Comparison of ENCODE assay signal across 8 cellular contexts in genomic region chr20:35953411-35954199, GRCh38. TPM values are rescaled to one million over a fixed set of nuclear protein-coding genes. Genes with fewer than 3 reads are reported as not detected.
DNase-seq lines count a peak whose midpoint lies in the region; ATAC-seq and TF ChIP-seq lines count a peak whose summit lies in the region.

No MANE protein-coding gene starts in this region.

- TF ChIP-seq CTCF in retinal pigment epithelial cell (conservative IDR thresholded peaks at IDR 0.05; ENCODE audit: low read depth, low read length), result no peak

- peaks cover 24% of the 10 kb centered on the region for H3K4me1 ChIP-seq in adipocyte (ENCODE audit: control insufficient read depth, insufficient read depth, low read length)

- intact Hi-C loops in left cardiac atrium (cut with DNase I), result no loop called here

- no peaks in the 10 kb centered on the region for H3K27me3 ChIP-seq in adipocyte (replicated peaks; ENCODE audit: control insufficient read depth, insufficient read depth, low read length)

- H3K9me3 ChIP-seq in adipocyte (ENCODE audit: control insufficient read depth, low read length), result no peaks in the 10 kb centered on the region

- peak; percentile 25 for ATAC-seq in HG03439 (IDR thresholded peaks at IDR 0.05; ENCODE audit: unreplicated experiment)
- ATAC-seq in left cardiac atrium, result peak; percentile 53 to 65

- H3K9ac ChIP-seq in adipocyte (ENCODE audit: low read length), result peak overlapping the region; percentile 99

- peak overlapping the region; percentile 95 for H3K4me3 ChIP-seq in adipocyte (ENCODE audit: low read length)
- peak overlapping the region; percentile 92 for H3K4me3 ChIP-seq in retinal pigment epithelial cell (ENCODE audit: low read length)

- peaks cover 4% of the 10 kb centered on the region for H3K36me3 ChIP-seq in adipocyte (ENCODE audit: control insufficient read depth, insufficient read depth, low read length, severe bottlenecking)

- DNase-seq in AG08395 (ENCODE audit: low spot score) (peak; percentile 38), GM19238 (ENCODE audit: insufficient read length, low spot score) (peak; percentile 51), T follicular helper cell (ENCODE audit: low read depth) (peak; percentile 56), adipocyte (ENCODE audit: low read depth) (peak; percentile 71), left cardiac atrium (peak; percentile 59), retinal pigment epithelial cell (ENCODE audit: low read depth) (peak; percentile 12), DMS153 (lab: John Stamatoyannopoulos, UW) (no peak)

RNA-seq across cellular contexts. Expression of gene SCAND1, which starts 0.7 kb away (rescaled TPM):
- total RNA-seq in left cardiac atrium, result 10 to 100 TPM; 41.0 to 52.2 TPM

RNA-seq across cellular contexts. Expression of gene CNBD2, which starts 14.8 kb away (rescaled TPM):
- 1 to 10 TPM; 3.2 to 3.4 TPM for total RNA-seq in left cardiac atrium
